Comparison of ENCODE assay signal across 13 cellular contexts in the genomic region with DNA sequence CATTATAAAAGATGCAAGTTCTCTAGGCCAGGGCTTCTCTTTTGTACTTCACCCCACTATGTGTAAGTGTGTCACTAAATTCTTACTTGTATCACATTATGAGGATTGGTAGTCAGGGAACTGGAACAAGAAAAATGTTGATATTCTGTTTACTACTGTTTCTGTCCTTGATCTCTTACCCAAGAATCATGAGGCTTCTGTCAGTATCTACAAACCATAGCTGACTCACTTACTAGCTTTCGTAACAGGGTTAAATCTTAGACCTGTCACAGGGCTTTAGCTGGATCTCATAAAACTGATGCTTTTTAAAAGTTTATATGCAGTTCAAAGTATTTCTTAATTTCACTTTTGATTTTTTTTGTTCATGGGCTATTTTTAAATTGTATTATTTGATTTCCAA.
A peak's percentile ranks its signal among the peaks of the same experiment; 100 is the strongest.
DNase-seq lines count a peak whose midpoint lies in the region; ATAC-seq and TF ChIP-seq lines count a peak whose summit lies in the region.
"Had no signal": no experiment of that assay in that cellular context is flagged by ENCODE, and none has a peak within 500 bp of the region (broad histone marks: within the 10 kb centered on the region; RNA-seq: fewer than 3 reads in every experiment).

No MANE protein-coding gene starts in this region.

- H3K36me3 ChIP-seq in BJ (ENCODE audit: control insufficient read depth, insufficient read depth, low read length): no peaks in the 10 kb centered on the region
- H3K36me3 ChIP-seq: tibial nerve had no signal

- POLR2A ChIA-PET in BJ (lab: Charles Lee): no interaction called here

- no peaks in the 10 kb centered on the region for H3K27me3 ChIP-seq in BJ (ENCODE audit: control insufficient read depth, insufficient read depth, low read length)
- H3K27me3 ChIP-seq: tibial nerve had no signal

- TF ChIP-seq CTCF in BJ (IDR thresholded peaks at IDR 0.05; ENCODE audit: insufficient read depth, low read depth, low read length) (no peak), epithelial cell of proximal tubule (conservative IDR thresholded peaks at IDR 0.05; ENCODE audit: low read depth, low read length) (no peak)

- CTCF ChIA-PET in BJ (lab: Yijun Ruan, JAX): no interaction called here

- DNase-seq in BJ (ENCODE audit: low read depth) (peak; percentile 71), LoVo (ENCODE audit: low spot score) (peak; percentile 6), epithelial cell of proximal tubule (ENCODE audit: low read depth) (peak; percentile 52), non-pigmented ciliary epithelial cell (ENCODE audit: low read depth) (peak; percentile 15), Right ventricle myocardium superior (no peak), D341Med (ENCODE audit: low spot score) (no peak), middle frontal gyrus (ENCODE audit: extremely low spot score, low spot score) (no peak)
- DNase-seq: activated T-cell treated with anti-CD3 and anti-CD28 coated beads, Interleukin-2, amount 50 U/mL, for 72 hours; anterior cingulate cortex; NCI-H2081; stimulated activated CD4-positive, alpha-beta T cell treated with anti-CD3 and anti-CD28 coated beads, Interleukin-2, amount 100 ng/mL, for 48 hours had no signal

- H3K4me3 ChIP-seq in BJ (ENCODE audit: low read depth, low read length) (no peak overlapping the region), epithelial cell of proximal tubule (ENCODE audit: low read depth, low read length) (no peak overlapping the region)
- H3K4me3 ChIP-seq: tibial nerve had no signal

- ATAC-seq in Right ventricle myocardium superior (ENCODE audit: poor library complexity) (no peak), GM18861 (IDR thresholded peaks at IDR 0.05; ENCODE audit: unreplicated experiment) (no peak)
- ATAC-seq: activated T-cell treated with anti-CD3 and anti-CD28 coated beads, Interleukin-2, amount 50 U/mL, for 72 hours had no signal

- intact Hi-C loops in Right ventricle myocardium superior (cut with DNase I): no loop called here

Comparison
In these comparisons a context has a peak if more than half of its experiments do, and no peak if none do; other contexts are left out.
1. DNase-seq: peak in BJ (single experiment), LoVo (single experiment), epithelial cell of proximal tubule (single experiment) and non-pigmented ciliary epithelial cell (single experiment); none in Right ventricle myocardium superior (single experiment), D341Med (single experiment) and middle frontal gyrus (single experiment).